In genomic region chr15:37101634-37102314, GRCh38 we compare ENCODE assay signal across 8 cellular contexts. TPM values are rescaled to one million over a fixed set of nuclear protein-coding genes. Genes with fewer than 3 reads are reported as not detected.
DNase-seq lines count a peak whose midpoint lies in the region; TF ChIP-seq lines count a peak whose summit lies in the region.

No MANE protein-coding gene starts in this region.

- peak overlapping the region; percentile 50 for H3K27ac ChIP-seq in HUES48 (ENCODE audit: low read depth, low read length)
- peak overlapping the region; percentile 90 to 98 for H3K27ac ChIP-seq in coronary artery
- H3K27ac ChIP-seq in liver (ENCODE audit: low read depth in 1 of 2, low read length in 2 of 2): peak overlapping the region; percentile 81 to 97
- H3K27ac ChIP-seq in testis: peak overlapping the region; percentile 88 to 94

- H3K36me3 ChIP-seq in HUES48 (ENCODE audit: control insufficient read depth, insufficient read depth, low read length) (no peaks in the 10 kb centered on the region), liver (ENCODE audit: control insufficient read depth in 4 of 4, insufficient read depth in 3 of 4, low read depth in 1 of 4, low read length in 3 of 4) (no peaks in the 10 kb centered on the region), testis (ENCODE audit: low read depth, missing control alignments) (no peaks in the 10 kb centered on the region)

- no peak for TF ChIP-seq CTCF in GM20000 (IDR thresholded peaks at IDR 0.05; ENCODE audit: extremely low read depth, missing control alignments)
- TF ChIP-seq CTCF in coronary artery (IDR thresholded peaks at IDR 0.05): no peak
- no peak for TF ChIP-seq CTCF in liver (IDR thresholded peaks at IDR 0.05; ENCODE audit: low read depth, low read length, missing input control)
- TF ChIP-seq CTCF in testis (IDR thresholded peaks at IDR 0.05): no peak

- H3K4me1 ChIP-seq in HUES48 (ENCODE audit: control insufficient read depth, insufficient read depth, low read length) (peaks cover 39% of the 10 kb centered on the region), liver (ENCODE audit: control insufficient read depth in 4 of 4, insufficient read depth in 4 of 4, low read length in 3 of 4) (peaks cover 0 to 9% (median 6%) of the 10 kb centered on the region in 4 donors), testis (peaks cover 6% of the 10 kb centered on the region)

- H3K9me3 ChIP-seq in HUES48 (ENCODE audit: control insufficient read depth, insufficient read depth, low read length): no peaks in the 10 kb centered on the region
- no peaks in the 10 kb centered on the region for H3K9me3 ChIP-seq in liver (ENCODE audit: control insufficient read depth in 4 of 4, low read length in 3 of 4)
- H3K9me3 ChIP-seq in testis: no peaks in the 10 kb centered on the region

- H3K4me3 ChIP-seq in HUES48 (ENCODE audit: low read depth, low read length) (peak overlapping the region; percentile 74), coronary artery (peak overlapping the region; percentile 93), liver (ENCODE audit: low read depth in 1 of 3, low read length in 3 of 3) (peak overlapping the region; percentile 65 to 91 (median 79)), testis (peak overlapping the region; percentile 77 to 82)

- H3K27me3 ChIP-seq in HUES48 (ENCODE audit: control insufficient read depth, insufficient read depth, low read length) (peaks cover 85% of the 10 kb centered on the region), liver (ENCODE audit: control insufficient read depth in 4 of 4, insufficient read depth in 4 of 4, low read length in 3 of 4) (peaks cover 0 to 6% (median 3%) of the 10 kb centered on the region in 4 donors), testis (no peaks in the 10 kb centered on the region)

- WGBS in liver: 2% methylated on average over 46 of the region's 46 CpGs
- WGBS in testis, 2 donors: 1% methylated on average over 44 to 46 of the region's 46 CpGs

- TF ChIP-seq POLR2A in testis (IDR thresholded peaks at IDR 0.05): no peak

- no peak for TF ChIP-seq RAD21 in liver (IDR thresholded peaks at IDR 0.05)

- intact Hi-C loops in testis (cut with DNase I; ENCODE audit: low total_unique reads): no loop called here

- DNase-seq in DMS53 treated with DMSO at 0.1 percent for 48 hours (lab: John Stamatoyannopoulos, UW; ENCODE audit: unreplicated experiment) (peak; percentile 69), GM20000 (ENCODE audit: low spot score) (peak; percentile 69), SHP77 treated with DMSO at 0.1 percent for 48 hours (lab: John Stamatoyannopoulos, UW) (peak; percentile 5), coronary artery (ENCODE audit: low spot score) (peak; percentile 90), testis (peak; percentile 86), NCI-H2029 (lab: John Stamatoyannopoulos, UW) (no peak)

- H3K9ac ChIP-seq in HUES48 (ENCODE audit: low read depth, low read length) (no peak overlapping the region), liver (ENCODE audit: low read depth in 1 of 2, low read length in 2 of 2) (peak overlapping the region; percentile 9 to 60)

TF ChIP-seq in liver, 16 proteins besides CTCF, POLR2A, EP300 and RAD21:
- no peak for TF ChIP-seq ZBTB33 (IDR thresholded peaks at IDR 0.05)
- TF ChIP-seq GABPA (IDR thresholded peaks at IDR 0.05 in 1 of 2, conservative IDR thresholded peaks at IDR 0.05 in 1 of 2): no peak
- no peak for TF ChIP-seq ATF3 (IDR thresholded peaks at IDR 0.05)

RNA-seq across cellular contexts. Expression of gene MEIS2, which starts 1.4 kb away (rescaled TPM):
- total RNA-seq in liver: 10 to 100 TPM; 10.9 to 12.6 TPM
- polyA plus RNA-seq in liver: 1 to 10 TPM; 3.9 to 4.3 TPM
- total RNA-seq in testis: 10 to 100 TPM; 15.7 to 19.4 TPM
- polyA plus RNA-seq in testis (ENCODE audit: insufficient read depth, low read depth, low replicate concordance): 7.0 TPM
